In the genomic region with DNA sequence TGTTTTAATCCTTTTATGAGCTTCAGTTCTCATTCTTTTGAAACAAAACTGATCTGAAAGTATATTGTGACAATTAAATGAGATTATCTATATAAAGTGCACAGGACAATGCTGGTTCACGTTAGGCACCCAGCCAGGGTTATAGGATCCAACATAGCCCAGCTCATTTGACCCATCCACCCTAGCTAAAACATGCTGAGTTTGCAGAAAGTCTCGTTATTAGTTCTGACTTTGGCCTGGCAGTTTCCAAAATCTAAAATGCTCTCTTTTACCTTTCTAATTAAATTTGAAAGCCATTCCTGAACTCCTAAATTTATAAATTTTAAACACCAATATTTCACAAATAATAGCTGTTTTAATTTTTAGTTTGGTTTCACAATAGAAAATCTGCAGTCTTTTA, we compare ENCODE assay signal across 23 cellular contexts.
A peak's percentile ranks its signal among the peaks of the same experiment; 100 is the strongest.
DNase-seq lines count a peak whose midpoint lies in the region; ATAC-seq, FAIRE-seq and TF ChIP-seq lines count a peak whose summit lies in the region.
"Had no signal": no experiment of that assay in that cellular context is flagged by ENCODE, and none has a peak within 500 bp of the region (broad histone marks: within the 10 kb centered on the region; RNA-seq: fewer than 3 reads in every experiment).

No MANE protein-coding gene starts in this region.

- H3K23ac ChIP-seq in IMR-90 (ENCODE audit: low read depth, low read length) (no peak overlapping the region), H1 (ENCODE audit: insufficient read length) (no peak overlapping the region)

- H2BK12ac ChIP-seq in H1 (ENCODE audit: low read depth, low read length) = no peak overlapping the region

- H3K56ac ChIP-seq in IMR-90 (ENCODE audit: extremely low read depth, insufficient read depth, low read length) (no peak overlapping the region), H1 (replicated peaks; ENCODE audit: insufficient read length, low read depth, low read length) (no peak overlapping the region)

- 2% methylated on average over 2 of the region's 2 CpGs for WGBS in A549 (ENCODE audit: missing lambda C conversion rate)
- no CpG with 5 or more reads among the region's 2 CpGs for WGBS in IMR-90 (ENCODE audit: extremely low coverage in 2 of 2, insufficient read length in 1 of 2), 2 experiments
- WGBS in H1 (ENCODE audit: extremely low coverage in 1 of 2, insufficient coverage in 1 of 2, insufficient read length in 1 of 2, insufficient replicate concordance in 2 of 2, low coverage in 1 of 2, low lambda C conversion rate in 2 of 2, missing lambda C conversion rate in 1 of 2), 2 experiments = 90% methylated on average over 2 of the region's 2 CpGs; no CpG with 5 or more reads in 1 of the 2 experiments

- H2BK20ac ChIP-seq in IMR-90 (ENCODE audit: low read depth, low read length) (no peak overlapping the region), H1 (ENCODE audit: low read length) (no peak overlapping the region)

- H3K4me2 ChIP-seq in A549 (no peak overlapping the region), IMR-90 (ENCODE audit: low read depth, low read length) (no peak overlapping the region), H1 (ENCODE audit: insufficient read depth in 1 of 2, low read depth in 2 of 2, low read length in 2 of 2) (no peak overlapping the region)
- H3K4me2 ChIP-seq: BLaER1 treated with 17β-estradiol and CSF1 and Interleukin-3, amounts not matched to agents 10 nM and 100 nM had no signal

- no peaks in the 10 kb centered on the region for H3K36me3 Mint-ChIP-seq in stimulated activated memory B cell treated with anti-CD40 and anti-IgM and Interleukin-4, amounts not matched to agents 10 μg/mL and 1 μg/mL and 100 μg/mL, for 72 hours
- H3K36me3 Mint-ChIP-seq: CD8-positive, alpha-beta T cell had no signal

- H3K4me1 ChIP-seq in A549 = no peaks in the 10 kb centered on the region
- no peaks in the 10 kb centered on the region for H3K4me1 ChIP-seq in IMR-90 (ENCODE audit: control insufficient read depth, insufficient read depth, low read length)
- no peaks in the 10 kb centered on the region for H3K4me1 ChIP-seq in H1 (replicated peaks in 1 of 4; ENCODE audit: control insufficient read depth in 3 of 4, insufficient read depth in 4 of 4, low read length in 3 of 4)
- H3K4me1 ChIP-seq: BLaER1 treated with 17β-estradiol and CSF1 and Interleukin-3, amounts not matched to agents 10 nM and 100 nM; Caco-2 had no signal

- no peak overlapping the region for H3K27ac ChIP-seq in A549
- H3K27ac ChIP-seq in IMR-90 (ENCODE audit: insufficient read depth, low read length) = no peak overlapping the region
- H3K27ac ChIP-seq in H1 (ENCODE audit: low read depth, low read length) = no peak overlapping the region
- H3K27ac ChIP-seq: BLaER1 treated with 17β-estradiol and CSF1 and Interleukin-3, amounts not matched to agents 10 nM and 100 nM; C4-2B had no signal

- H4K8ac ChIP-seq in IMR-90 (ENCODE audit: low read depth in 2 of 2, low read length in 2 of 2) (no peak overlapping the region), H1 (ENCODE audit: extremely low read depth, insufficient read depth, low read length) (no peak overlapping the region)

- TF ChIP-seq POLR2A in A549 (IDR thresholded peaks at IDR 0.05; ENCODE audit: low read length) = no peak
- no peak for TF ChIP-seq POLR2A in IMR-90 (IDR thresholded peaks at IDR 0.05; ENCODE audit: low read depth, low read length)
- TF ChIP-seq POLR2A in H1 (IDR thresholded peaks at IDR 0.05; ENCODE audit: control extremely low read depth in 1 of 2, low read depth in 2 of 2, low read length in 2 of 2) = no peak

- H2AK9ac ChIP-seq in IMR-90 (replicated peaks; ENCODE audit: low read depth, low read length, poor library complexity) = no peak overlapping the region

- H3K9me3 ChIP-seq in A549 (no peaks in the 10 kb centered on the region), IMR-90 (ENCODE audit: control insufficient read depth, insufficient read depth, low read length) (peaks cover 2% of the 10 kb centered on the region), H1 (ENCODE audit: insufficient read depth in 2 of 2, low read depth in 1 of 2, low read length in 1 of 2) (no peaks in the 10 kb centered on the region)
- H3K9me3 ChIP-seq: BLaER1 treated with 17β-estradiol and CSF1 and Interleukin-3, amounts not matched to agents 10 nM and 100 nM; Caco-2 had no signal

- H3K4me3 ChIP-seq in A549 = no peak overlapping the region
- no peak overlapping the region for H3K4me3 ChIP-seq in IMR-90 (ENCODE audit: insufficient read depth, low read depth, low read length)
- no peak overlapping the region for H3K4me3 ChIP-seq in H1 (ENCODE audit: extremely low read depth in 1 of 4, insufficient read depth in 2 of 4, low read depth in 3 of 4, low read length in 4 of 4)
- H3K4me3 ChIP-seq: BLaER1 treated with 17β-estradiol and CSF1 and Interleukin-3, amounts not matched to agents 10 nM and 100 nM had no signal

- FAIRE-seq in A549 (lab: Jason Lieb, UNC) (no peak), H1 (lab: Jason Lieb, UNC) (no peak)
- FAIRE-seq: A204.1, D721Med, G401.6, GM12891, GM19239 had no signal

- H3K79me1 ChIP-seq in IMR-90 (ENCODE audit: low read depth in 1 of 2, low read length in 2 of 2) (no peaks in the 10 kb centered on the region), H1 (ENCODE audit: low read depth, low read length) (no peaks in the 10 kb centered on the region)

- BruUV-seq in IMR-90 (replicated peaks; lab: Mats Ljungman, UMichigan) = no TSS peak

- H2AK5ac ChIP-seq in IMR-90 (ENCODE audit: low read depth, low read length) (no peak overlapping the region), H1 (ENCODE audit: low read depth, low read length) (no peak overlapping the region)

- TF ChIP-seq CTCF in A549 (IDR thresholded peaks at IDR 0.05) (no peak), IMR-90 (conservative IDR thresholded peaks at IDR 0.05; ENCODE audit: low read depth, low read length) (no peak), H1 (IDR thresholded peaks at IDR 0.05; ENCODE audit: control extremely low read depth in 1 of 3, insufficient read depth in 1 of 3, low read depth in 1 of 3, low read length in 3 of 3) (no peak)

- H3K23me2 ChIP-seq in H1 (ENCODE audit: low read depth, low read length) = no peaks in the 10 kb centered on the region

- H3K36me3 ChIP-seq in IMR-90 (ENCODE audit: control insufficient read depth, insufficient read depth, low read length) (no peaks in the 10 kb centered on the region), H1 (ENCODE audit: control insufficient read depth in 2 of 4, insufficient read depth in 4 of 4, low read length in 3 of 4) (no peaks in the 10 kb centered on the region; a peak in 1 of 8 replicates)
- H3K36me3 ChIP-seq: BLaER1 treated with 17β-estradiol and CSF1 and Interleukin-3, amounts not matched to agents 10 nM and 100 nM had no signal

- TF ChIP-seq RAD21 in A549 (conservative IDR thresholded peaks at IDR 0.05 in 1 of 2, IDR thresholded peaks at IDR 0.05 in 1 of 2) = no peak
- no peak for TF ChIP-seq RAD21 in IMR-90 (IDR thresholded peaks at IDR 0.05; ENCODE audit: low read length)
- no peak for TF ChIP-seq RAD21 in H1 (IDR thresholded peaks at IDR 0.05 in 1 of 2, conservative IDR thresholded peaks at IDR 0.05 in 1 of 2; ENCODE audit: low read depth in 2 of 2, low read length in 2 of 2)

- no peaks in the 10 kb centered on the region for H3K27me3 Mint-ChIP-seq in stimulated activated memory B cell treated with anti-CD40 and anti-IgM and Interleukin-4, amounts not matched to agents 10 μg/mL and 1 μg/mL and 100 μg/mL, for 72 hours
- H3K27me3 Mint-ChIP-seq: B cell; CD4-positive, alpha-beta T cell had no signal

- in situ Hi-C loops in IMR-90 (cut with MboI; ENCODE audit: low sequenced_read_pairs) = no loop called here

- no peak overlapping the region for H3K14ac ChIP-seq in IMR-90 (replicated peaks; ENCODE audit: low read depth, low read length)
- no peak overlapping the region for H3K14ac ChIP-seq in H1 (ENCODE audit: insufficient read length)

- H2BK15ac ChIP-seq in IMR-90 (ENCODE audit: low read depth, low read length) = no peak overlapping the region
- H2BK15ac ChIP-seq in H1 (ENCODE audit: low read length) = no peak overlapping the region

- CTCF ChIA-PET in A549 (lab: Yijun Ruan, JAX) (no interaction called here), IMR-90 (lab: Yijun Ruan, JAX) (interaction anchor here (0.7 kb wide), 1 partner anchor 23 kb away, joined by 3 read pairs; no protein-coding TSS in a partner anchor), H1 (lab: Charles Lee; ENCODE audit: partially characterized antibody) (no interaction called here)

- H3K27ac Mint-ChIP-seq in stimulated activated memory B cell treated with anti-CD40 and anti-IgM and Interleukin-4, amounts not matched to agents 10 μg/mL and 1 μg/mL and 100 μg/mL, for 72 hours = no peak overlapping the region
- H3K27ac Mint-ChIP-seq: B cell; CD4-positive, alpha-beta T cell; CD8-positive, alpha-beta T cell had no signal

- H3K9ac ChIP-seq in IMR-90 (ENCODE audit: low read depth, low read length) (no peak overlapping the region), H1 (replicated peaks in 1 of 4; ENCODE audit: extremely low read depth in 1 of 4, low read depth in 3 of 4, low read length in 3 of 4) (no peak overlapping the region)
- H3K9ac ChIP-seq: BLaER1 treated with 17β-estradiol and CSF1 and Interleukin-3, amounts not matched to agents 10 nM and 100 nM had no signal

- H3K9me1 ChIP-seq in IMR-90 (ENCODE audit: insufficient read depth, low read length) = no peaks in the 10 kb centered on the region

- no peak overlapping the region for H2AFZ ChIP-seq in IMR-90 (replicated peaks; ENCODE audit: low read length, poor library complexity)
- no peak overlapping the region for H2AFZ ChIP-seq in H1 (ENCODE audit: low read length)

- H2BK5ac ChIP-seq in IMR-90 (ENCODE audit: low read depth, low read length, poor library complexity, severe bottlenecking) (no peak overlapping the region), H1 (ENCODE audit: low read depth, low read length) (no peak overlapping the region)

- H3K4me3 Mint-ChIP-seq in stimulated activated memory B cell treated with anti-CD40 and anti-IgM and Interleukin-4, amounts not matched to agents 10 μg/mL and 1 μg/mL and 100 μg/mL, for 72 hours = no peak overlapping the region
- H3K4me3 Mint-ChIP-seq: B cell; CD4-positive, alpha-beta T cell; CD8-positive, alpha-beta T cell had no signal

- no peaks in the 10 kb centered on the region for H3K9me3 Mint-ChIP-seq in stimulated activated memory B cell treated with anti-CD40 and anti-IgM and Interleukin-4, amounts not matched to agents 10 μg/mL and 1 μg/mL and 100 μg/mL, for 72 hours

- no peaks in the 10 kb centered on the region for H4K20me1 ChIP-seq in IMR-90 (ENCODE audit: insufficient read depth, low read length)
- no peaks in the 10 kb centered on the region for H4K20me1 ChIP-seq in H1 (replicated peaks in 1 of 2; ENCODE audit: control insufficient read depth in 1 of 2, insufficient read depth in 2 of 2, low read length in 2 of 2)
- H4K20me1 ChIP-seq: BLaER1 treated with 17β-estradiol and CSF1 and Interleukin-3, amounts not matched to agents 10 nM and 100 nM had no signal

- intact Hi-C loops in IMR-90 (cut with micrococcal nuclease) = no loop called here

- H3K4me1 Mint-ChIP-seq in stimulated activated memory B cell treated with anti-CD40 and anti-IgM and Interleukin-4, amounts not matched to agents 10 μg/mL and 1 μg/mL and 100 μg/mL, for 72 hours = no peaks in the 10 kb centered on the region
- H3K4me1 Mint-ChIP-seq: B cell had no signal

- DNase-seq in NCI-H82 (lab: John Stamatoyannopoulos, UW) = peak; percentile 0
- no peak for DNase-seq in NCI-H82 treated with DMSO at 0.1 percent for 48 hours (lab: John Stamatoyannopoulos, UW; ENCODE audit: unreplicated experiment)
- DNase-seq in A549 (ENCODE audit: low read depth in 1 of 2, low spot score in 1 of 2) = no peak
- DNase-seq in IMR-90 = no peak
- DNase-seq in H1 (ENCODE audit: low read depth in 1 of 2, low spot score in 2 of 2) = no peak
- no peak for DNase-seq in effector CD4-positive, alpha-beta T cell
- DNase-seq: 8988T; AML-193; Caco-2; Calu3; CD4-positive, alpha-beta T cell; CD8-positive, alpha-beta T cell; DMS79 treated with DMSO at 0.1 percent for 48 hours; GF-D8 had no signal

- ATAC-seq in A549 (no peak), IMR-90 (ENCODE audit: low read depth) (no peak)
- ATAC-seq in stimulated activated memory B cell treated with anti-CD40 and anti-IgM and Interleukin-4, amounts not matched to agents 10 μg/mL and 1 μg/mL and 100 μg/mL, for 72 hours = no peak
- ATAC-seq: CD8-positive, alpha-beta T cell had no signal

- H2BK120ac ChIP-seq in IMR-90 (ENCODE audit: low read depth, low read length) (no peak overlapping the region), H1 (replicated peaks; ENCODE audit: low read depth, low read length) (no peak overlapping the region)

- H3K4ac ChIP-seq in IMR-90 (ENCODE audit: low read depth, low read length) = no peak overlapping the region
- no peak overlapping the region for H3K4ac ChIP-seq in H1 (replicated peaks; ENCODE audit: insufficient read length, low read depth, low read length)

- TF ChIP-seq EP300 in A549 (IDR thresholded peaks at IDR 0.05) = no peak
- no peak for TF ChIP-seq EP300 in H1 (IDR thresholded peaks at IDR 0.05; ENCODE audit: borderline replicate concordance in 1 of 2, low read depth in 2 of 2, low read length in 2 of 2)

- no peak overlapping the region for H4K5ac ChIP-seq in IMR-90 (ENCODE audit: low read depth, low read length)
- H4K5ac ChIP-seq in H1 (ENCODE audit: insufficient read length, low read depth, low read length) = no peak overlapping the region

- H4K91ac ChIP-seq in IMR-90 (ENCODE audit: insufficient read depth, low read depth, low read length) (no peak overlapping the region), H1 (replicated peaks; ENCODE audit: insufficient read length, low read length) (no peak overlapping the region)

- POLR2A ChIA-PET in A549 (lab: Yijun Ruan, JAX) (no interaction called here), IMR-90 (lab: Charles Lee; ENCODE audit: unreplicated experiment) (no interaction called here), H1 (lab: Charles Lee; ENCODE audit: partially characterized antibody) (no interaction called here)

- dilution Hi-C loops in IMR-90 (cut with HindIII; ENCODE audit: low sequenced_read_pairs, unreplicated experiment) = no loop called here

- H3K18ac ChIP-seq in IMR-90 (ENCODE audit: low read depth, low read length) = no peak overlapping the region
- no peak overlapping the region for H3K18ac ChIP-seq in H1 (ENCODE audit: extremely low read depth, low read length)

- no peaks in the 10 kb centered on the region for H3K79me2 ChIP-seq in H1 (ENCODE audit: control insufficient read depth in 1 of 2, insufficient read depth in 2 of 2, low read length in 2 of 2)

- H3K27me3 ChIP-seq in IMR-90 (ENCODE audit: control insufficient read depth, insufficient read depth, low read length) (no peaks in the 10 kb centered on the region), H1 (replicated peaks in 1 of 4; ENCODE audit: control insufficient read depth in 3 of 4, extremely low read depth in 1 of 4, insufficient read depth in 3 of 4, low read length in 3 of 4) (no peaks in the 10 kb centered on the region)
- H3K27me3 ChIP-seq: BLaER1 treated with 17β-estradiol and CSF1 and Interleukin-3, amounts not matched to agents 10 nM and 100 nM had no signal
